ENCODE assay signal across 1 cellular context in the genomic region with DNA sequence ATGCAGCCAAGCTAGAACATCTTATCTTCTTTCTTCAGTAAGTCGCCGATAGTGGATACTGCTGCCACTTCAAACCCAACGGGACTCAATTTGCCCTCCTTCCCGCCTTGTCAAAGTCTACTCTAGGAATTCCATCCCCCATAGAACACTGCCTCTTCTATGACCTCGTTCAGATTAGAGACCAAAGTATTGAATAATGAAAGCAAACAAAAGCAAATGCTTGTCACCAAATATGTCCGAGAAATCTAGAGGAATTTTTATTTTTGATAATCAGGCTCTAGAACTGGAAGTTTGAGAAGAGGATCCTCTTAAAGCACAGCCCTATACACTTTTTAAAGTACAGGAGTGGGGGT.
TF ChIP-seq lines count a peak whose summit lies in the region.

No MANE protein-coding gene starts in this region.

TF ChIP-seq in K562, 482 proteins besides CTCF, POLR2A, EP300 and RAD21:
- TF ChIP-seq, protein P1, sequence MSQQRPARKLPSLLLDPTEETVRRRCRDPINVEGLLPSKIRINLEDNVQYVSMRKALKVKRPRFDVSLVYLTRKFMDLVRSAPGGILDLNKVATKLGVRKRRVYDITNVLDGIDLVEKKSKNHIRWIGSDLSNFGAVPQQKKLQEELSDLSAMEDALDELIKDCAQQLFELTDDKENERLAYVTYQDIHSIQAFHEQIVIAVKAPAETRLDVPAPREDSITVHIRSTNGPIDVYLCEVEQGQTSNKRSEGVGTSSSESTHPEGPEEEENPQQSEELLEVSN (IDR thresholded peaks at IDR 0.05; ENCODE audit: borderline replicate concordance in 1 of 2, extremely low read depth in 1 of 2, insufficient read depth in 1 of 2, insufficient read length in 1 of 2, low read depth in 1 of 2, low read length in 1 of 2, poor library complexity in 1 of 2, severe bottlenecking in 1 of 2), result no peak
- TF ChIP-seq TRIM25 (IDR thresholded peaks at IDR 0.05; ENCODE audit: borderline replicate concordance) (no peak), RCOR1 (IDR thresholded peaks at IDR 0.05; ENCODE audit: borderline replicate concordance in 1 of 2, low read depth in 2 of 2, low read length in 2 of 2) (0 out of 4 replicates have a peak, but pooled peaks of 1 of the 2 experiments have one; percentile 4), TCF7L2 (IDR thresholded peaks at IDR 0.05; ENCODE audit: low read depth, low read length) (no peak), AFF4 (CRISPR knock-in tag; IDR thresholded peaks at IDR 0.05) (0 out of 2 replicates have a peak, but pooled peaks have one; percentile 32), SRSF7 (optimal IDR thresholded peaks at IDR 0.05; ENCODE audit: low read depth, low read length) (no peak)
